ENCODE assay signal across 1 cellular context in genomic region chr1:2961081-2961480, GRCh38.
TF ChIP-seq lines count a peak whose summit lies in the region.

No MANE protein-coding gene starts in this region.

TF ChIP-seq in HepG2, 621 proteins besides CTCF, POLR2A, EP300 and RAD21 (continued from another document):
- no peak for TF ChIP-seq PRDM15 (CRISPR knock-in tag; IDR thresholded peaks at IDR 0.05)
- no peak for TF ChIP-seq BRD4 (CRISPR knock-in tag; IDR thresholded peaks at IDR 0.05)
- no peak for TF ChIP-seq ZNF367 (CRISPR knock-in tag; IDR thresholded peaks at IDR 0.05; ENCODE audit: borderline replicate concordance)
